Comparison of ENCODE assay signal across 33 cellular contexts in the genomic region with DNA sequence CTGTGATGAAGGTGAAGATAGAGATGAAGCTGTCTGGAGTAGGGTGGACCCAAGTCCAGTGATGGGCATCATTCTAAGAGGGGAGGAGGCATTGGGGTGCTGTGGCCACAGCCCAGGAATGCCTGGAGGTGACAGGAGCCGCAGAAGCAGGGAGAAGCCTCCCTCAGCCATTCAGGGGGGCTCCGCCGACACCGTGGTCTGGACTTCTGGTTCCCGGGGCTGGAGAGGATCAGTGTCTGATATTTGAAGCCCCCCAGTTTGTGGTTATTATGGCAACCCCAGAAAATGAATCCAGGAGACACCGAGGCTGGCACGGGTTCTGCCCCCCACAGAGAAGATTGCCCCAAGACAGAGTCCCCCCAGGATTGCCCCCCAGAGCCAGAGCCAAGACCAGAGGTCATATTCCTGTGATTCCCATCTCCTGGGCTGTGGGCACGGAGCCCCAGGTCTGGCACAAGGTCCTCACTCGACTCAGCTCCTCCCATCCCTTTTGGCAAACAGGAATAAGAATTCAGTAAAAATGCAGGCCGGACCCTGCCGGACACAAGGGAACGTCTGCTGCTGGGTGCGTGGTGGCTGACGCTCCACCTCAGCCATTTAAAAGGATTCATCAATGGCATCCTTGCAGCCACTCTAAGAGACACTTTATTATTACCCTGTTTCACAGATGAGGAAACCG.
DNase-seq lines count a peak whose midpoint lies in the region; ATAC-seq and TF ChIP-seq lines count a peak whose summit lies in the region.
"Had no signal": no experiment of that assay in that cellular context is flagged by ENCODE, and none has a peak within 500 bp of the region (broad histone marks: within the 10 kb centered on the region; RNA-seq: fewer than 3 reads in every experiment).

No MANE protein-coding gene starts in this region.

- H3K9me3 ChIP-seq in SK-N-SH: no peaks in the 10 kb centered on the region
- peaks cover 0 to 41% (median 31%) of the 10 kb centered on the region in 8 donors for H3K9me3 ChIP-seq in spleen

- WGBS in SK-N-SH (ENCODE audit: low lambda C conversion rate): 56% methylated on average over 10 of the region's 15 CpGs
- 80 to 87% (median 84%) methylated on average over 14 to 15 of the region's 15 CpGs for WGBS in spleen, 5 donors

- H3K9me3 Mint-ChIP-seq in natural killer cell: peaks cover 7 to 10% of the 10 kb centered on the region in 2 donors
- H3K9me3 Mint-ChIP-seq in natural killer cell treated with Interleukin-12 subunit alpha and Interleukin-12 subunit beta and Interleukin-15 and Interleukin-18, amount 100 ng/mL, for 72 hours: peaks cover 10% of the 10 kb centered on the region

- no peaks in the 10 kb centered on the region for H3F3A ChIP-seq in SK-N-SH (replicated peaks; ENCODE audit: insufficient read depth)

- no peak for TF ChIP-seq CTCF in SK-N-SH (IDR thresholded peaks at IDR 0.05)
- no peak for TF ChIP-seq CTCF in natural killer cell (IDR thresholded peaks at IDR 0.05)
- no peak for TF ChIP-seq CTCF in spleen (IDR thresholded peaks at IDR 0.05 in 8 of 11, conservative IDR thresholded peaks at IDR 0.05 in 3 of 11)

- no peak for TF ChIP-seq POLR2A in spleen (IDR thresholded peaks at IDR 0.05)

- no peaks in the 10 kb centered on the region for H3K4me1 Mint-ChIP-seq in natural killer cell
- no peaks in the 10 kb centered on the region for H3K4me1 Mint-ChIP-seq in natural killer cell treated with Interleukin-12 subunit alpha and Interleukin-12 subunit beta and Interleukin-15 and Interleukin-18, amount 100 ng/mL, for 72 hours (ENCODE audit: low read depth in 2 of 2)
- H3K4me1 Mint-ChIP-seq: activated naive CD4-positive, alpha-beta T cell treated with anti-CD3 and anti-CD28 coated beads, Interleukin-2, amount 10 ng/mL, durations not matched to agents 7 days and 5 days; central memory CD8-positive, alpha-beta T cell; naive thymus-derived CD8-positive, alpha-beta T cell had no signal

- no peak overlapping the region for H3K27ac Mint-ChIP-seq in natural killer cell
- H3K27ac Mint-ChIP-seq in natural killer cell treated with Interleukin-12 subunit alpha and Interleukin-12 subunit beta and Interleukin-15 and Interleukin-18, amount 100 ng/mL, for 72 hours: no peak overlapping the region
- H3K27ac Mint-ChIP-seq: activated naive CD4-positive, alpha-beta T cell treated with anti-CD3 and anti-CD28 coated beads, Interleukin-2, amount 10 ng/mL, durations not matched to agents 7 days and 5 days; dendritic cell treated with granulocyte-macrophage colony-stimulating factor and Interleukin-4, amounts not matched to agents 40 ng/mL and 50 ng/mL, for 4 days; naive thymus-derived CD8-positive, alpha-beta T cell had no signal

- H3K36me3 ChIP-seq in SK-N-SH (replicated peaks in 1 of 2; ENCODE audit: control insufficient read depth in 1 of 2, insufficient read depth in 2 of 2, low read length in 1 of 2): no peaks in the 10 kb centered on the region
- H3K36me3 ChIP-seq in spleen: no peaks in the 10 kb centered on the region
- H3K36me3 ChIP-seq: adrenal gland, esophagus squamous epithelium, thoracic aorta had no signal

- POLR2A ChIA-PET in SK-N-SH (lab: Yijun Ruan, JAX): no interaction called here

- no peak for TF ChIP-seq EP300 in SK-N-SH (IDR thresholded peaks at IDR 0.05; ENCODE audit: borderline replicate concordance in 1 of 2, low read depth in 1 of 2, low read length in 1 of 2)

- H3K36me3 Mint-ChIP-seq in natural killer cell: peaks cover 13% of the 10 kb centered on the region
- peaks cover 15% of the 10 kb centered on the region for H3K36me3 Mint-ChIP-seq in natural killer cell treated with Interleukin-12 subunit alpha and Interleukin-12 subunit beta and Interleukin-15 and Interleukin-18, amount 100 ng/mL, for 72 hours
- H3K36me3 Mint-ChIP-seq: activated naive CD4-positive, alpha-beta T cell treated with anti-CD3 and anti-CD28 coated beads, Interleukin-2, amount 10 ng/mL, durations not matched to agents 7 days and 5 days had no signal

- TF ChIP-seq RAD21 in SK-N-SH (IDR thresholded peaks at IDR 0.05; ENCODE audit: low read length): no peak

- H3K27ac ChIP-seq in SK-N-SH (ENCODE audit: low read depth in 2 of 2, low read length in 1 of 2) (no peak overlapping the region), spleen (no peak overlapping the region)
- H3K27ac ChIP-seq: 22Rv1, adrenal gland, esophagus squamous epithelium, foreskin keratinocyte, skin epidermis, thoracic aorta had no signal

- no peak overlapping the region for H3K9ac ChIP-seq in SK-N-SH

- H3K4me1 ChIP-seq in SK-N-SH (ENCODE audit: control insufficient read depth in 1 of 2, insufficient read depth in 2 of 2, low read depth in 1 of 2, low read length in 1 of 2): peaks cover 0 to 23% of the 10 kb centered on the region in 2 experiments; a peak in 1 of 4 replicates
- no peaks in the 10 kb centered on the region for H3K4me1 ChIP-seq in spleen
- H3K4me1 ChIP-seq: adrenal gland, esophagus squamous epithelium, foreskin keratinocyte had no signal

- no peaks in the 10 kb centered on the region for H4K20me1 ChIP-seq in SK-N-SH (ENCODE audit: insufficient read depth)

- no peaks in the 10 kb centered on the region for H3K27me3 Mint-ChIP-seq in natural killer cell (ENCODE audit: low read depth in 2 of 2)
- H3K27me3 Mint-ChIP-seq in natural killer cell treated with Interleukin-12 subunit alpha and Interleukin-12 subunit beta and Interleukin-15 and Interleukin-18, amount 100 ng/mL, for 72 hours: peaks cover 0 to 2% of the 10 kb centered on the region in 2 donors
- H3K27me3 Mint-ChIP-seq: activated naive CD4-positive, alpha-beta T cell treated with anti-CD3 and anti-CD28 coated beads, Interleukin-2, amount 10 ng/mL, durations not matched to agents 7 days and 5 days; dendritic cell treated with granulocyte-macrophage colony-stimulating factor and Interleukin-4, amounts not matched to agents 40 ng/mL and 50 ng/mL, for 4 days had no signal

- CTCF ChIA-PET in SK-N-SH (lab: Yijun Ruan, JAX): no interaction called here

- no peaks in the 10 kb centered on the region for H3K9me2 ChIP-seq in SK-N-SH

- ATAC-seq in SK-N-SH treated with all-trans-retinoic acid at 6 μM for 48 hours: no peak
- ATAC-seq in natural killer cell: no peak
- ATAC-seq in natural killer cell treated with Interleukin-12 subunit alpha and Interleukin-12 subunit beta and Interleukin-15 and Interleukin-18, amount 100 ng/mL, for 72 hours: no peak
- no peak for ATAC-seq in GM18867 (IDR thresholded peaks at IDR 0.05; ENCODE audit: unreplicated experiment)
- ATAC-seq: activated T-cell treated with anti-CD3 and anti-CD28 coated beads, Interleukin-2, amount 50 U/mL, for 4 hours; foreskin keratinocyte; naive thymus-derived CD8-positive, alpha-beta T cell; stimulated activated naive CD8-positive, alpha-beta T cell treated with anti-CD3 and anti-CD28 coated beads, Interleukin-15, Interleukin-2, amounts not matched to agents 100 U/mL and 50 U/mL, for 24 hours had no signal

- H3K4me2 ChIP-seq in SK-N-SH: no peak overlapping the region

- DNase-seq in SK-N-SH (peak; percentile 5), natural killer cell (peak; percentile 5), spleen (peak; percentile 24), NCI-H1417 treated with DMSO at 0.1 percent for 48 hours (lab: John Stamatoyannopoulos, UW) (no peak), RKO (ENCODE audit: low spot score) (no peak)
- no peak for DNase-seq in natural killer cell treated with Interleukin-12 subunit alpha and Interleukin-12 subunit beta and Interleukin-15 and Interleukin-18, amount 100 ng/mL, for 72 hours (ENCODE audit: low spot score)
- DNase-seq: activated CD4-positive, alpha-beta T cell treated with anti-CD3 and anti-CD28 coated beads for 4 hours; activated T-cell treated with anti-CD3 and anti-CD28 coated beads, Interleukin-2, amount 50 U/mL, for 4 hours; C1 segment of cervical spinal cord; DND-41; esophagus squamous epithelium; foreskin keratinocyte; GF-D8; Karpas-422; NCI-H1417; NCI-H2081; NCI-H2227 treated with DMSO at 0.1 percent for 48 hours; NCI-H526 treated with DMSO at 0.1 percent for 48 hours; NK-92 treated with Interleukin-12 subunit alpha and Interleukin-12 subunit beta, amount 100 ng/mL, for 24 hours; occipital lobe; SHP77 treated with DMSO at 0.1 percent for 48 hours; stimulated activated CD4-positive, alpha-beta T cell treated with anti-CD3 and anti-CD28 coated beads, Interleukin-1b, Interleukin-23, amount 100 ng/mL, for 48 hours; stimulated activated naive CD8-positive, alpha-beta T cell treated with anti-CD3 and anti-CD28 coated beads, Interleukin-15, Interleukin-2, amounts not matched to agents 100 U/mL and 50 U/mL, for 24 hours had no signal

- no peak overlapping the region for H3K4me3 Mint-ChIP-seq in natural killer cell
- no peak overlapping the region for H3K4me3 Mint-ChIP-seq in natural killer cell treated with Interleukin-12 subunit alpha and Interleukin-12 subunit beta and Interleukin-15 and Interleukin-18, amount 100 ng/mL, for 72 hours
- H3K4me3 Mint-ChIP-seq: activated naive CD4-positive, alpha-beta T cell treated with anti-CD3 and anti-CD28 coated beads, Interleukin-2, amount 10 ng/mL, durations not matched to agents 7 days and 5 days; activated T-cell treated with anti-CD3 and anti-CD28 coated beads, Interleukin-2, amount 50 U/mL, for 4 hours; central memory CD8-positive, alpha-beta T cell; dendritic cell treated with granulocyte-macrophage colony-stimulating factor and Interleukin-4, amounts not matched to agents 40 ng/mL and 50 ng/mL, for 4 days; naive thymus-derived CD8-positive, alpha-beta T cell had no signal

- H3K79me2 ChIP-seq in SK-N-SH (ENCODE audit: insufficient read depth): no peaks in the 10 kb centered on the region

- intact Hi-C loops in natural killer cell (cut with micrococcal nuclease) (no loop called here), spleen (cut with DNase I; ENCODE audit: low total_unique reads) (no loop called here)

- H3K4me3 ChIP-seq in SK-N-SH (ENCODE audit: low read depth in 2 of 2, low read length in 1 of 2): no peak overlapping the region
- H3K4me3 ChIP-seq in spleen: no peak overlapping the region
- H3K4me3 ChIP-seq: adrenal gland, esophagus squamous epithelium, skin epidermis, thoracic aorta had no signal

- H2AFZ ChIP-seq in SK-N-SH (ENCODE audit: low read depth): no peak overlapping the region

- H3K27me3 ChIP-seq in SK-N-SH (ENCODE audit: insufficient read depth) (no peaks in the 10 kb centered on the region), spleen (replicated peaks in 1 of 7) (peaks cover 0 to 54% (median 0%) of the 10 kb centered on the region in 7 donors)
- H3K27me3 ChIP-seq: adrenal gland, foreskin keratinocyte had no signal

TF ChIP-seq in SK-N-SH, 30 proteins besides CTCF, POLR2A, EP300 and RAD21 (continues in another document):
- TF ChIP-seq RFX5 (IDR thresholded peaks at IDR 0.05; ENCODE audit: low read length) (no peak), FOXJ3 (CRISPR knock-in tag; IDR thresholded peaks at IDR 0.05) (no peak)

TF ChIP-seq in SK-N-SH treated with all-trans-retinoic acid at 6 μM for 48 hours, 23 proteins besides CTCF, POLR2A, EP300 and RAD21 (continues in another document):
- no peak for TF ChIP-seq ISL1 (CRISPR knock-in tag; IDR thresholded peaks at IDR 0.05)

Comparison
In these comparisons a context has a peak if more than half of its experiments do, and no peak if none do; other contexts are left out.
1. DNase-seq: peak in SK-N-SH (single experiment), natural killer cell (single experiment) and spleen (single experiment); none in natural killer cell treated with Interleukin-12 subunit alpha and Interleukin-12 subunit beta and Interleukin-15 and Interleukin-18, amount 100 ng/mL, for 72 hours (single experiment), NCI-H1417 treated with DMSO at 0.1 percent for 48 hours (single experiment) and RKO (single experiment).